17 cellular contexts compared by ENCODE assay signal in genomic region chr17:74152591-74153455, GRCh38. TPM values are rescaled to one million over a fixed set of nuclear protein-coding genes. Genes with fewer than 3 reads are reported as not detected.
DNase-seq lines count a peak whose midpoint lies in the region; ATAC-seq and TF ChIP-seq lines count a peak whose summit lies in the region.
"Had no signal": no experiment of that assay in that cellular context is flagged by ENCODE, and none has a peak within 500 bp of the region (broad histone marks: within the 10 kb centered on the region; RNA-seq: fewer than 3 reads in every experiment).

No MANE protein-coding gene starts in this region.

- ATAC-seq in left lung (peak; percentile 15), HG03565 (IDR thresholded peaks at IDR 0.05; ENCODE audit: unreplicated experiment) (no peak), HG03571 (IDR thresholded peaks at IDR 0.05; ENCODE audit: unreplicated experiment) (no peak)
- ATAC-seq: naive thymus-derived CD4-positive, alpha-beta T cell had no signal

- H3K4me1 ChIP-seq in BE2C (peaks cover 17% of the 10 kb centered on the region), left lung (no peaks in the 10 kb centered on the region)
- H3K4me1 ChIP-seq: tibial nerve had no signal

- H3K27ac Mint-ChIP-seq in activated CD4-positive, alpha-beta memory T cell treated with anti-CD3 and anti-CD28 coated beads, Interleukin-2, amount 10 ng/mL, durations not matched to agents 7 days and 5 days, result no peak overlapping the region
- H3K27ac Mint-ChIP-seq: naive thymus-derived CD4-positive, alpha-beta T cell had no signal

- no peak overlapping the region for H3K4me3 ChIP-seq in BE2C (ENCODE audit: low read depth, low read length)
- no peak overlapping the region for H3K4me3 ChIP-seq in WERI-Rb-1 (ENCODE audit: low read depth, low read length)
- no peak overlapping the region for H3K4me3 ChIP-seq in left lung
- H3K4me3 ChIP-seq: lung, smooth muscle cell, tibial nerve had no signal

- H3K4me1 Mint-ChIP-seq in activated CD4-positive, alpha-beta memory T cell treated with anti-CD3 and anti-CD28 coated beads, Interleukin-2, amount 10 ng/mL, durations not matched to agents 7 days and 5 days, result no peaks in the 10 kb centered on the region

- H3K9me3 ChIP-seq in BE2C (no peaks in the 10 kb centered on the region), WERI-Rb-1 (ENCODE audit: severe bottlenecking) (peaks cover 14% of the 10 kb centered on the region), left lung (no peaks in the 10 kb centered on the region)

- intact Hi-C loops in left lung (cut with DNase I), result loop anchor here in 1 of 2 donors (10.0 kb wide), 1 partner anchor 58 kb away; no protein-coding TSS in a partner anchor

- H3K4me3 Mint-ChIP-seq in activated CD4-positive, alpha-beta memory T cell treated with anti-CD3 and anti-CD28 coated beads, Interleukin-2, amount 10 ng/mL, durations not matched to agents 7 days and 5 days, result no peak overlapping the region
- H3K4me3 Mint-ChIP-seq: naive thymus-derived CD4-positive, alpha-beta T cell had no signal

- peaks cover 13% of the 10 kb centered on the region for H3K27me3 Mint-ChIP-seq in activated CD4-positive, alpha-beta memory T cell treated with anti-CD3 and anti-CD28 coated beads, Interleukin-2, amount 10 ng/mL, durations not matched to agents 7 days and 5 days

- H3K27me3 ChIP-seq in BE2C (no peaks in the 10 kb centered on the region), WERI-Rb-1 (ENCODE audit: insufficient read depth, low read depth, severe bottlenecking) (no peaks in the 10 kb centered on the region), left lung (peaks cover 0 to 36% of the 10 kb centered on the region in 2 donors)
- H3K27me3 ChIP-seq: tibial nerve had no signal

- H3K36me3 ChIP-seq in BE2C (no peaks in the 10 kb centered on the region), WERI-Rb-1 (no peaks in the 10 kb centered on the region), left lung (no peaks in the 10 kb centered on the region)
- H3K36me3 ChIP-seq: tibial nerve had no signal

- H3K9me3 Mint-ChIP-seq in activated CD4-positive, alpha-beta memory T cell treated with anti-CD3 and anti-CD28 coated beads, Interleukin-2, amount 10 ng/mL, durations not matched to agents 7 days and 5 days, result no peaks in the 10 kb centered on the region

- DNase-seq in BE2C (peak; percentile 85), ELF-1 (ENCODE audit: low read depth, low spot score) (peak; percentile 66), WERI-Rb-1 (peak; percentile 60), left lung (no peak), AG08396 (ENCODE audit: low spot score) (no peak)
- no peak for DNase-seq in activated CD4-positive, alpha-beta memory T cell treated with anti-CD3 and anti-CD28 coated beads, Interleukin-2, amount 10 ng/mL, durations not matched to agents 7 days and 5 days
- DNase-seq: activated CD4-positive, alpha-beta T cell treated with anti-CD3 and anti-CD28 coated beads for 4 hours; activated naive CD4-positive, alpha-beta T cell treated with anti-CD3 and anti-CD28 coated beads, Interleukin-2, amount 50 U/mL, for 16 hours; activated T-cell treated with anti-CD3 and anti-CD28 coated beads for 4 hours; Kasumi-1; naive thymus-derived CD4-positive, alpha-beta T cell; NCI-H1436 had no signal

- POLR2A ChIA-PET in activated CD4-positive, alpha-beta memory T cell treated with anti-CD3 and anti-CD28 coated beads, Interleukin-2, amount 10 ng/mL, durations not matched to agents 7 days and 5 days (lab: Charles Lee), result no interaction called here

- CTCF ChIA-PET in activated CD4-positive, alpha-beta memory T cell treated with anti-CD3 and anti-CD28 coated beads, Interleukin-2, amount 10 ng/mL, durations not matched to agents 7 days and 5 days (lab: Charles Lee), result no interaction called here

- H3K36me3 Mint-ChIP-seq in activated CD4-positive, alpha-beta memory T cell treated with anti-CD3 and anti-CD28 coated beads, Interleukin-2, amount 10 ng/mL, durations not matched to agents 7 days and 5 days (ENCODE audit: low read depth), result no peaks in the 10 kb centered on the region
- H3K36me3 Mint-ChIP-seq: naive thymus-derived CD4-positive, alpha-beta T cell had no signal

- H3K27ac ChIP-seq in WERI-Rb-1 (peak overlapping the region; percentile 63), left lung (no peak overlapping the region)
- H3K27ac ChIP-seq: tibial nerve had no signal

- no peak for TF ChIP-seq CTCF in BE2C (IDR thresholded peaks at IDR 0.05; ENCODE audit: low read depth, low read length)
- TF ChIP-seq CTCF in WERI-Rb-1 (IDR thresholded peaks at IDR 0.05; ENCODE audit: low read depth, low read length), result no peak
- TF ChIP-seq CTCF in left lung (IDR thresholded peaks at IDR 0.05), result no peak

RNA-seq across cellular contexts. Expression of gene RPL38, which starts 50.7 kb away (rescaled TPM):
- polyA plus RNA-seq in BE2C (2012; ENCODE audit: insufficient read depth, insufficient read length, low read depth), result 2,245 TPM
- 100 to 1,000 TPM; 624 to 726 TPM for total RNA-seq in left lung
- 1,000 to 10,000 TPM; 1,064 to 1,066 TPM for total RNA-seq in activated CD4-positive, alpha-beta memory T cell treated with anti-CD3 and anti-CD28 coated beads, Interleukin-2, amount 10 ng/mL, durations not matched to agents 7 days and 5 days

Comparison
In these comparisons a context has a peak if more than half of its experiments do, and no peak if none do; other contexts are left out.
1. DNase-seq: peak in BE2C (single experiment), ELF-1 (single experiment) and WERI-Rb-1 (single experiment); none in left lung (0 of 2), AG08396 (single experiment) and activated CD4-positive, alpha-beta memory T cell treated with anti-CD3 and anti-CD28 coated beads, Interleukin-2, amount 10 ng/mL, durations not matched to agents 7 days and 5 days (single experiment).